1 cellular context compared by ENCODE assay signal in genomic region chr7:43869018-43869897, GRCh38.
TF ChIP-seq lines count a peak whose summit lies in the region.

Gene MRPS24 (minus strand): TSS chr7:43869517. CDS start chr7:43869495, 22 bp downstream.

TF ChIP-seq in H1, 55 proteins besides CTCF, POLR2A, EP300 and RAD21:
- TF ChIP-seq E2F6 (IDR thresholded peaks at IDR 0.05) (peak; percentile 70), ZNF274 (IDR thresholded peaks at IDR 0.05; ENCODE audit: borderline replicate concordance, extremely low read depth, low read length) (no peak), CHD2 (IDR thresholded peaks at IDR 0.05; ENCODE audit: low read length) (no peak), TCF12 (IDR thresholded peaks at IDR 0.05; ENCODE audit: low read depth, low read length) (no peak), TAF1 (IDR thresholded peaks at IDR 0.05; ENCODE audit: low read depth, low read length) (peak; percentile 98), ATF3 (IDR thresholded peaks at IDR 0.05; ENCODE audit: insufficient read depth, low read depth, low read length) (no peak), USF2 (IDR thresholded peaks at IDR 0.05; ENCODE audit: low read length) (no peak), JUND (IDR thresholded peaks at IDR 0.05; ENCODE audit: low read length) (peak; percentile 91), SIRT6 (IDR thresholded peaks at IDR 0.05; ENCODE audit: low read length) (no peak), RXRA (IDR thresholded peaks at IDR 0.05; ENCODE audit: insufficient read depth, low read depth, low read length) (no peak), KDM5A (IDR thresholded peaks at IDR 0.05; ENCODE audit: low read length) (peak; percentile 59; the same call in 1 of the 2 replicates), CREB1 (IDR thresholded peaks at IDR 0.05) (peak; percentile 81), POLR2AphosphoS5 (IDR thresholded peaks at IDR 0.05; ENCODE audit: low read depth, low read length) (peak; percentile 96), FOSL1 (IDR thresholded peaks at IDR 0.05; ENCODE audit: insufficient read depth, low read depth, low read length) (no peak), JUN (IDR thresholded peaks at IDR 0.05; ENCODE audit: low read depth, low read length) (no peak), SUZ12 (IDR thresholded peaks at IDR 0.05; ENCODE audit: low read length) (no peak), NANOG (IDR thresholded peaks at IDR 0.05; ENCODE audit: insufficient read depth, low read depth, low read length, poor library complexity, severe bottlenecking) (peak; percentile 8), KDM4A (IDR thresholded peaks at IDR 0.05; ENCODE audit: low read depth, low read length, severe bottlenecking) (peak; percentile 90), SP1 (IDR thresholded peaks at IDR 0.05; ENCODE audit: low read depth, low read length) (peak; percentile 66; the same call in 1 of the 2 replicates), SP2 (IDR thresholded peaks at IDR 0.05; ENCODE audit: low read length) (no peak), MAX (IDR thresholded peaks at IDR 0.05) (peak; percentile 62; the same call in 1 of the 2 replicates), RNF2 (IDR thresholded peaks at IDR 0.05; ENCODE audit: borderline replicate concordance, low read depth, low read length, missing control alignments, poor library complexity, severe bottlenecking) (no peak), CEBPB (IDR thresholded peaks at IDR 0.05; ENCODE audit: low read depth, low read length) (no peak), SAP30 (IDR thresholded peaks at IDR 0.05; ENCODE audit: insufficient read depth, insufficient replicate concordance, low read length) (peak; percentile 3), HDAC2 (IDR thresholded peaks at IDR 0.05; ENCODE audit: borderline replicate concordance in 1 of 2, low read depth in 2 of 2, low read length in 2 of 2) (peak; percentile 31 to 74; a peak in 2 of 4 replicates), BCL11A (IDR thresholded peaks at IDR 0.05; ENCODE audit: low read depth in 2 of 2, low read length in 2 of 2) (no peak), TEAD4 (IDR thresholded peaks at IDR 0.05; ENCODE audit: low read depth, low read length) (0 out of 2 replicates have a peak, but pooled peaks have one; percentile 25), EGR1 (IDR thresholded peaks at IDR 0.05; ENCODE audit: borderline replicate concordance, low read depth, low read length) (no peak), KDM1A (IDR thresholded peaks at IDR 0.05; ENCODE audit: borderline replicate concordance, low read length) (no peak), HDAC6 (IDR thresholded peaks at IDR 0.05; ENCODE audit: low read depth, low read length) (no peak), RFX5 (IDR thresholded peaks at IDR 0.05; ENCODE audit: borderline replicate concordance, low read depth, low read length) (no peak), ASH2L (IDR thresholded peaks at IDR 0.05; ENCODE audit: low read length) (peak; percentile 74), SP4 (IDR thresholded peaks at IDR 0.05; ENCODE audit: low read length) (no peak), CBX8 (IDR thresholded peaks at IDR 0.05; ENCODE audit: borderline replicate concordance, low read depth, low read length) (no peak), CTBP2 (IDR thresholded peaks at IDR 0.05; ENCODE audit: borderline replicate concordance, insufficient read depth, insufficient read length, low read length) (no peak), NRF1 (IDR thresholded peaks at IDR 0.05; ENCODE audit: low read depth, low read length) (no peak), BRCA1 (IDR thresholded peaks at IDR 0.05; ENCODE audit: low read depth, low read length) (no peak), GTF2F1 (IDR thresholded peaks at IDR 0.05; ENCODE audit: borderline replicate concordance, low read depth, low read length) (no peak), CBX5 (IDR thresholded peaks at IDR 0.05; ENCODE audit: low read depth, low read length) (no peak), TAF7 (optimal IDR thresholded peaks at IDR 0.05; ENCODE audit: borderline replicate concordance, low read depth, low read length) (peak; percentile 93), RBBP5 (IDR thresholded peaks at IDR 0.05; ENCODE audit: borderline replicate concordance, low read depth, low read length) (peak; percentile 92; the same call in 1 of the 2 replicates), EZH2 (IDR thresholded peaks at IDR 0.05; ENCODE audit: low read depth, low read length, severe bottlenecking) (no peak), CHD1 (IDR thresholded peaks at IDR 0.05; ENCODE audit: low read depth, low read length) (peak; percentile 90), ATF2 (IDR thresholded peaks at IDR 0.05; ENCODE audit: low read length) (no peak), GABPA (IDR thresholded peaks at IDR 0.05; ENCODE audit: borderline replicate concordance, insufficient read depth, low read length) (no peak), MAFK (IDR thresholded peaks at IDR 0.05; ENCODE audit: low read depth, low read length) (no peak), PHF8 (conservative IDR thresholded peaks at IDR 0.05; ENCODE audit: low read depth, low read length) (peak; percentile 98), YY1 (IDR thresholded peaks at IDR 0.05; ENCODE audit: low read depth, low read length) (peak; percentile 98), POU5F1 (IDR thresholded peaks at IDR 0.05; ENCODE audit: low read depth, low read length) (no peak), SIN3A (conservative IDR thresholded peaks at IDR 0.05 in 1 of 2, IDR thresholded peaks at IDR 0.05 in 1 of 2; ENCODE audit: low read depth in 1 of 2, low read length in 2 of 2) (no peak; a peak in 1 of 4 replicates), BACH1 (IDR thresholded peaks at IDR 0.05; ENCODE audit: low read length) (peak; percentile 45), CHD7 (IDR thresholded peaks at IDR 0.05; ENCODE audit: insufficient replicate concordance, low read length) (no peak), TBP (IDR thresholded peaks at IDR 0.05; ENCODE audit: low read depth, low read length) (peak; percentile 78; the same call in 1 of the 2 replicates), SRF (IDR thresholded peaks at IDR 0.05; ENCODE audit: low read depth, low read length) (no peak), SIX5 (IDR thresholded peaks at IDR 0.05; ENCODE audit: low read depth, low read length) (peak; percentile 21; the same call in 1 of the 2 replicates)
